Comparison of ENCODE assay signal across 1 cellular context in genomic region chr3:160399347-160400047, GRCh38.
TF ChIP-seq lines count a peak whose summit lies in the region.

Gene SMC4, plus strand, starts transcription at chr3:160399650. Its CDS starts 1,177 bp downstream, at chr3:160400827.

TF ChIP-seq in HEK293, 187 proteins besides CTCF, POLR2A, EP300 and RAD21 (continued from another document and continues in another):
- TF ChIP-seq, protein P1, sequence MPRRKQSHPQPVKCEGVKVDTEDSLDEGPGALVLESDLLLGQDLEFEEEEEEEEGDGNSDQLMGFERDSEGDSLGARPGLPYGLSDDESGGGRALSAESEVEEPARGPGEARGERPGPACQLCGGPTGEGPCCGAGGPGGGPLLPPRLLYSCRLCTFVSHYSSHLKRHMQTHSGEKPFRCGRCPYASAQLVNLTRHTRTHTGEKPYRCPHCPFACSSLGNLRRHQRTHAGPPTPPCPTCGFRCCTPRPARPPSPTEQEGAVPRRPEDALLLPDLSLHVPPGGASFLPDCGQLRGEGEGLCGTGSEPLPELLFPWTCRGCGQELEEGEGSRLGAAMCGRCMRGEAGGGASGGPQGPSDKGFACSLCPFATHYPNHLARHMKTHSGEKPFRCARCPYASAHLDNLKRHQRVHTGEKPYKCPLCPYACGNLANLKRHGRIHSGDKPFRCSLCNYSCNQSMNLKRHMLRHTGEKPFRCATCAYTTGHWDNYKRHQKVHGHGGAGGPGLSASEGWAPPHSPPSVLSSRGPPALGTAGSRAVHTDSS (tag by site-specific recombination; IDR thresholded peaks at IDR 0.05), result no peak
- TF ChIP-seq BCL11B (tag by site-specific recombination; IDR thresholded peaks at IDR 0.05; ENCODE audit: low read depth) (peak; percentile 60; the same call in 1 of the 2 replicates), ZSCAN16 (tag by site-specific recombination; IDR thresholded peaks at IDR 0.05) (no peak), ZXDB (tag by site-specific recombination; IDR thresholded peaks at IDR 0.05) (peak; percentile 63; the same call in 1 of the 2 replicates), ZNF830 (tag by site-specific recombination; IDR thresholded peaks at IDR 0.05; ENCODE audit: low read depth) (no peak), ZNF140 (tag by site-specific recombination; IDR thresholded peaks at IDR 0.05) (no peak), SETDB1 (IDR thresholded peaks at IDR 0.05; ENCODE audit: insufficient read length, low read length) (no peak), ZNF398 (tag by site-specific recombination; IDR thresholded peaks at IDR 0.05) (no peak), ZNF302 (tag by site-specific recombination; IDR thresholded peaks at IDR 0.05; ENCODE audit: low read depth) (no peak), RBAK (tag by site-specific recombination; IDR thresholded peaks at IDR 0.05) (no peak), ZNF776 (tag by site-specific recombination; IDR thresholded peaks at IDR 0.05; ENCODE audit: borderline replicate concordance) (no peak), MEIS1 (CRISPR knock-in tag; IDR thresholded peaks at IDR 0.05; ENCODE audit: borderline replicate concordance) (no peak), YY1 (tag by site-specific recombination; IDR thresholded peaks at IDR 0.05) (0 out of 2 replicates have a peak, but pooled peaks have one; percentile 56), ZBTB17 (tag by site-specific recombination; IDR thresholded peaks at IDR 0.05) (no peak), KLF7 (tag by site-specific recombination; IDR thresholded peaks at IDR 0.05; ENCODE audit: borderline replicate concordance) (peak; percentile 36; the same call in 1 of the 2 replicates), ZNF488 (tag by site-specific recombination; IDR thresholded peaks at IDR 0.05) (no peak), ZNF423 (tag by site-specific recombination; IDR thresholded peaks at IDR 0.05) (no peak), ZNF132 (tag by site-specific recombination; IDR thresholded peaks at IDR 0.05; ENCODE audit: borderline replicate concordance) (no peak), REST (tag by site-specific recombination; IDR thresholded peaks at IDR 0.05) (0 out of 2 replicates have a peak, but pooled peaks have one; percentile 15), ZNF121 (tag by site-specific recombination; IDR thresholded peaks at IDR 0.05) (no peak), ZNF529 (tag by site-specific recombination; IDR thresholded peaks at IDR 0.05; ENCODE audit: insufficient replicate concordance) (no peak), ZNF280C (tag by site-specific recombination; IDR thresholded peaks at IDR 0.05) (no peak), ZNF311 (tag by site-specific recombination; IDR thresholded peaks at IDR 0.05; ENCODE audit: borderline replicate concordance) (no peak), ZNF654 (tag by site-specific recombination; IDR thresholded peaks at IDR 0.05; ENCODE audit: low read depth) (no peak), ZNF114 (tag by site-specific recombination; IDR thresholded peaks at IDR 0.05) (no peak), KLF1 (tag by site-specific recombination; IDR thresholded peaks at IDR 0.05) (no peak), ZBTB21 (tag by site-specific recombination; IDR thresholded peaks at IDR 0.05) (no peak), ZBTB20 (tag by site-specific recombination; IDR thresholded peaks at IDR 0.05) (peak; percentile 23; the same call in 1 of the 2 replicates), ZNF211 (tag by site-specific recombination; IDR thresholded peaks at IDR 0.05; ENCODE audit: low read depth) (no peak), ZNF785 (tag by site-specific recombination; IDR thresholded peaks at IDR 0.05) (no peak), ZNF558 (tag by site-specific recombination; IDR thresholded peaks at IDR 0.05) (no peak)
- TF ChIP-seq, protein P2, sequence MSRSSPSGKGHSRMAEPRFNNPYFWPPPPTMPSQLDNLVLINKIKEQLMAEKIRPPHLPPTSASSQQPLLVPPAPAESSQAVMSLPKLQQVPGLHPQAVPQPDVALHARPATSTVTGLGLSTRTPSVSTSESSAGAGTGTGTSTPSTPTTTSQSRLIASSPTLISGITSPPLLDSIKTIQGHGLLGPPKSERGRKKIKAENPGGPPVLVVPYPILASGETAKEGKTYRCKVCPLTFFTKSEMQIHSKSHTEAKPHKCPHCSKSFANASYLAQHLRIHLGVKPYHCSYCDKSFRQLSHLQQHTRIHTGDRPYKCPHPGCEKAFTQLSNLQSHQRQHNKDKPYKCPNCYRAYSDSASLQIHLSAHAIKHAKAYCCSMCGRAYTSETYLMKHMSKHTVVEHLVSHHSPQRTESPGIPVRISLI (tag by site-specific recombination; IDR thresholded peaks at IDR 0.05), result peak; percentile 85
- TF ChIP-seq, protein P3, sequence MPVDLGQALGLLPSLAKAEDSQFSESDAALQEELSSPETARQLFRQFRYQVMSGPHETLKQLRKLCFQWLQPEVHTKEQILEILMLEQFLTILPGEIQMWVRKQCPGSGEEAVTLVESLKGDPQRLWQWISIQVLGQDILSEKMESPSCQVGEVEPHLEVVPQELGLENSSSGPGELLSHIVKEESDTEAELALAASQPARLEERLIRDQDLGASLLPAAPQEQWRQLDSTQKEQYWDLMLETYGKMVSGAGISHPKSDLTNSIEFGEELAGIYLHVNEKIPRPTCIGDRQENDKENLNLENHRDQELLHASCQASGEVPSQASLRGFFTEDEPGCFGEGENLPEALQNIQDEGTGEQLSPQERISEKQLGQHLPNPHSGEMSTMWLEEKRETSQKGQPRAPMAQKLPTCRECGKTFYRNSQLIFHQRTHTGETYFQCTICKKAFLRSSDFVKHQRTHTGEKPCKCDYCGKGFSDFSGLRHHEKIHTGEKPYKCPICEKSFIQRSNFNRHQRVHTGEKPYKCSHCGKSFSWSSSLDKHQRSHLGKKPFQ (tag by site-specific recombination; IDR thresholded peaks at IDR 0.05), result no peak
- TF ChIP-seq, protein P4, sequence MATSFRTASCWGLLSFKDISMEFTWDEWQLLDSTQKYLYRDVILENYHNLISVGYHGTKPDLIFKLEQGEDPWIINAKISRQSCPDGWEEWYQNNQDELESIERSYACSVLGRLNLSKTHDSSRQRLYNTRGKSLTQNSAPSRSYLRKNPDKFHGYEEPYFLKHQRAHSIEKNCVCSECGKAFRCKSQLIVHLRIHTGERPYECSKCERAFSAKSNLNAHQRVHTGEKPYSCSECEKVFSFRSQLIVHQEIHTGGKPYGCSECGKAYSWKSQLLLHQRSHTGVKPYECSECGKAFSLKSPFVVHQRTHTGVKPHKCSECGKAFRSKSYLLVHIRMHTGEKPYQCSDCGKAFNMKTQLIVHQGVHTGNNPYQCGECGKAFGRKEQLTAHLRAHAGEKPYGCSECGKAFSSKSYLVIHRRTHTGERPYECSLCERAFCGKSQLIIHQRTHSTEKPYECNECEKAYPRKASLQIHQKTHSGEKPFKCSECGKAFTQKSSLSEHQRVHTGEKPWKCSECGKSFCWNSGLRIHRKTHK (tag by site-specific recombination; IDR thresholded peaks at IDR 0.05), result no peak
- TF ChIP-seq, protein P5, sequence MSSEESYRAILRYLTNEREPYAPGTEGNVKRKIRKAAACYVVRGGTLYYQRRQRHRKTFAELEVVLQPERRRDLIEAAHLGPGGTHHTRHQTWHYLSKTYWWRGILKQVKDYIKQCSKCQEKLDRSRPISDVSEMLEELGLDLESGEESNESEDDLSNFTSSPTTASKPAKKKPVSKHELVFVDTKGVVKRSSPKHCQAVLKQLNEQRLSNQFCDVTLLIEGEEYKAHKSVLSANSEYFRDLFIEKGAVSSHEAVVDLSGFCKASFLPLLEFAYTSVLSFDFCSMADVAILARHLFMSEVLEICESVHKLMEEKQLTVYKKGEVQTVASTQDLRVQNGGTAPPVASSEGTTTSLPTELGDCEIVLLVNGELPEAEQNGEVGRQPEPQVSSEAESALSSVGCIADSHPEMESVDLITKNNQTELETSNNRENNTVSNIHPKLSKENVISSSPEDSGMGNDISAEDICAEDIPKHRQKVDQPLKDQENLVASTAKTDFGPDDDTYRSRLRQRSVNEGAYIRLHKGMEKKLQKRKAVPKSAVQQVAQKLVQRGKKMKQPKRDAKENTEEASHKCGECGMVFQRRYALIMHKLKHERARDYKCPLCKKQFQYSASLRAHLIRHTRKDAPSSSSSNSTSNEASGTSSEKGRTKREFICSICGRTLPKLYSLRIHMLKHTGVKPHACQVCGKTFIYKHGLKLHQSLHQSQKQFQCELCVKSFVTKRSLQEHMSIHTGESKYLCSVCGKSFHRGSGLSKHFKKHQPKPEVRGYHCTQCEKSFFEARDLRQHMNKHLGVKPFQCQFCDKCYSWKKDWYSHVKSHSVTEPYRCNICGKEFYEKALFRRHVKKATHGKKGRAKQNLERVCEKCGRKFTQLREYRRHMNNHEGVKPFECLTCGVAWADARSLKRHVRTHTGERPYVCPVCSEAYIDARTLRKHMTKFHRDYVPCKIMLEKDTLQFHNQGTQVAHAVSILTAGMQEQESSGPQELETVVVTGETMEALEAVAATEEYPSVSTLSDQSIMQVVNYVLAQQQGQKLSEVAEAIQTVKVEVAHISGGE (tag by site-specific recombination; conservative IDR thresholded peaks at IDR 0.05; ENCODE audit: low read depth), result peak; percentile 45
- TF ChIP-seq, protein P6, sequence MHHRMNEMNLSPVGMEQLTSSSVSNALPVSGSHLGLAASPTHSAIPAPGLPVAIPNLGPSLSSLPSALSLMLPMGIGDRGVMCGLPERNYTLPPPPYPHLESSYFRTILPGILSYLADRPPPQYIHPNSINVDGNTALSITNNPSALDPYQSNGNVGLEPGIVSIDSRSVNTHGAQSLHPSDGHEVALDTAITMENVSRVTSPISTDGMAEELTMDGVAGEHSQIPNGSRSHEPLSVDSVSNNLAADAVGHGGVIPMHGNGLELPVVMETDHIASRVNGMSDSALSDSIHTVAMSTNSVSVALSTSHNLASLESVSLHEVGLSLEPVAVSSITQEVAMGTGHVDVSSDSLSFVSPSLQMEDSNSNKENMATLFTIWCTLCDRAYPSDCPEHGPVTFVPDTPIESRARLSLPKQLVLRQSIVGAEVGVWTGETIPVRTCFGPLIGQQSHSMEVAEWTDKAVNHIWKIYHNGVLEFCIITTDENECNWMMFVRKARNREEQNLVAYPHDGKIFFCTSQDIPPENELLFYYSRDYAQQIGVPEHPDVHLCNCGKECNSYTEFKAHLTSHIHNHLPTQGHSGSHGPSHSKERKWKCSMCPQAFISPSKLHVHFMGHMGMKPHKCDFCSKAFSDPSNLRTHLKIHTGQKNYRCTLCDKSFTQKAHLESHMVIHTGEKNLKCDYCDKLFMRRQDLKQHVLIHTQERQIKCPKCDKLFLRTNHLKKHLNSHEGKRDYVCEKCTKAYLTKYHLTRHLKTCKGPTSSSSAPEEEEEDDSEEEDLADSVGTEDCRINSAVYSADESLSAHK (tag by site-specific recombination; IDR thresholded peaks at IDR 0.05), result no peak
